In the genomic region with DNA sequence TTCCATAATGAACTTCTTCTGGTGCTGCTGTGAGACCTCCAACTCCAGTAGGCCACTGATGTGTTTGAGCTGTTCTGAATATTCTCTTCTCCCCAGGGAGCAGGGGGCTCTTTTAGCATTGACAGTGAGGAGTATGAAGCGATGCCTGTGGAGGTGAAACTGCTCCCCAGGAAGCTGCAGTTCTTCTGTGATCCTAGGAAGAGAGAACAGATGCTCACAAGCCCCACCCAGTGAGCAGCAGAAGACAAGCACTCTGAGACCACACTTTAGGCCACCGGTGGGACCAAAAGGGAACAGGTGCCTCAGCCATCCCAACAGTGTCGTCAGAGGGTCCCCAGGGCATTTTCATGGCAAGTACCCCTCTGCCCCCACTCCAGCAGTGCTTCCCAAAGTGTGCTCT, we compare ENCODE assay signal across 24 cellular contexts. TPM values are rescaled to one million over a fixed set of nuclear protein-coding genes. Genes with fewer than 3 reads are reported as not detected.
"Had no signal": no experiment of that assay in that cellular context is flagged by ENCODE, and none has a peak within 500 bp of the region (broad histone marks: within the 10 kb centered on the region; RNA-seq: fewer than 3 reads in every experiment).

No MANE protein-coding gene starts in this region.

- DNase-seq: activated CD4-positive, alpha-beta memory T cell treated with anti-CD3 and anti-CD28 coated beads, Interleukin-2, amount 10 ng/mL, durations not matched to agents 7 days and 5 days; activated CD4-positive, alpha-beta T cell treated with anti-CD3 and anti-CD28 coated beads, Interleukin-2, amount 10 ng/mL, durations not matched to agents 24 days and 14 days; activated gamma-delta T cell treated with Interleukin-2 at 50 U/mL for 16 hours; anterior cingulate cortex; body of pancreas; cortex of kidney; erythroblast; foreskin keratinocyte; kidney glomerular epithelial cell; left lung; naive thymus-derived CD4-positive, alpha-beta T cell; retina; stimulated activated CD4-positive, alpha-beta T cell treated with anti-CD3 and anti-CD28 coated beads, Interleukin-4, amount 100 ng/mL, for 1 hour; stimulated activated naive CD8-positive, alpha-beta T cell treated with anti-CD3 and anti-CD28 coated beads, Interleukin-15, Interleukin-2, amounts not matched to agents 100 U/mL and 50 U/mL, for 24 hours; substantia nigra; thyroid gland had no signal

- H3K4me3 Mint-ChIP-seq: activated CD4-positive, alpha-beta memory T cell treated with anti-CD3 and anti-CD28 coated beads, Interleukin-2, amount 10 ng/mL, durations not matched to agents 7 days and 5 days; activated CD4-positive, alpha-beta T cell treated with anti-CD3 and anti-CD28 coated beads, Interleukin-2, amount 10 ng/mL, durations not matched to agents 24 days and 14 days; activated naive CD4-positive, alpha-beta T cell treated with anti-CD3 and anti-CD28 coated beads, Interleukin-2, amount 50 U/mL, for 24 hours; naive thymus-derived CD4-positive, alpha-beta T cell; neural progenitor cell had no signal

- ATAC-seq: activated CD4-positive, CD25-positive, alpha-beta regulatory T cell treated with anti-CD3 and anti-CD28 coated beads, Interleukin-2, amount 50 U/mL, for 24 hours; body of pancreas; foreskin keratinocyte; left lung; naive thymus-derived CD4-positive, alpha-beta T cell; stimulated activated naive CD8-positive, alpha-beta T cell treated with anti-CD3 and anti-CD28 coated beads, Interleukin-15, Interleukin-2, amounts not matched to agents 100 U/mL and 50 U/mL, for 24 hours had no signal

- H3K9me3 Mint-ChIP-seq: activated CD4-positive, alpha-beta memory T cell treated with anti-CD3 and anti-CD28 coated beads, Interleukin-2, amount 10 ng/mL, durations not matched to agents 7 days and 5 days; activated CD4-positive, alpha-beta T cell treated with anti-CD3 and anti-CD28 coated beads, Interleukin-2, amount 10 ng/mL, durations not matched to agents 24 days and 14 days; activated naive CD4-positive, alpha-beta T cell treated with anti-CD3 and anti-CD28 coated beads, Interleukin-2, amount 50 U/mL, for 24 hours; naive thymus-derived CD4-positive, alpha-beta T cell; neural progenitor cell had no signal

- H3K27ac Mint-ChIP-seq: activated CD4-positive, alpha-beta memory T cell treated with anti-CD3 and anti-CD28 coated beads, Interleukin-2, amount 10 ng/mL, durations not matched to agents 7 days and 5 days; activated CD4-positive, alpha-beta T cell treated with anti-CD3 and anti-CD28 coated beads, Interleukin-2, amount 10 ng/mL, durations not matched to agents 24 days and 14 days; neural progenitor cell had no signal

- H3K27me3 Mint-ChIP-seq: activated CD4-positive, alpha-beta memory T cell treated with anti-CD3 and anti-CD28 coated beads, Interleukin-2, amount 10 ng/mL, durations not matched to agents 7 days and 5 days; activated CD4-positive, alpha-beta T cell treated with anti-CD3 and anti-CD28 coated beads, Interleukin-2, amount 10 ng/mL, durations not matched to agents 24 days and 14 days; activated naive CD4-positive, alpha-beta T cell treated with anti-CD3 and anti-CD28 coated beads, Interleukin-2, amount 50 U/mL, for 24 hours; naive thymus-derived CD4-positive, alpha-beta T cell had no signal

RNA-seq across cellular contexts. Expression of gene WEE2, which starts 55.5 kb away (rescaled TPM):
- total RNA-seq: activated CD4-positive, alpha-beta memory T cell treated with anti-CD3 and anti-CD28 coated beads, Interleukin-2, amount 10 ng/mL, durations not matched to agents 7 days and 5 days; activated CD4-positive, alpha-beta T cell treated with anti-CD3 and anti-CD28 coated beads, Interleukin-2, amount 10 ng/mL, durations not matched to agents 24 days and 14 days; body of pancreas; foreskin keratinocyte; glomerular endothelial cell; left lung; lung; osteoblast; posterior vena cava; ureter had no signal
